Comparison of ENCODE assay signal across 16 cellular contexts in genomic region chr10:78465456-78465855, GRCh38.
DNase-seq lines count a peak whose midpoint lies in the region; ATAC-seq and TF ChIP-seq lines count a peak whose summit lies in the region.
"Had no signal": no experiment of that assay in that cellular context is flagged by ENCODE, and none has a peak within 500 bp of the region (broad histone marks: within the 10 kb centered on the region; RNA-seq: fewer than 3 reads in every experiment).

No MANE protein-coding gene starts in this region.

- CTCF ChIA-PET in IMR-90 (lab: Yijun Ruan, JAX): no interaction called here

- no peak overlapping the region for H4K5ac ChIP-seq in IMR-90 (ENCODE audit: low read depth, low read length)

- POLR2A ChIA-PET in IMR-90 (lab: Charles Lee; ENCODE audit: unreplicated experiment): no interaction called here

- H3K27me3 ChIP-seq in IMR-90 (ENCODE audit: control insufficient read depth, insufficient read depth, low read length): no peaks in the 10 kb centered on the region
- no peaks in the 10 kb centered on the region for H3K27me3 ChIP-seq in lower lobe of right lung (ENCODE audit: low read depth)
- H3K27me3 ChIP-seq: BE2C, MG63 had no signal

- H3K36me3 ChIP-seq in IMR-90 (ENCODE audit: control insufficient read depth, insufficient read depth, low read length) (no peaks in the 10 kb centered on the region), lower lobe of right lung (no peaks in the 10 kb centered on the region)
- H3K36me3 ChIP-seq: BE2C, MG63 had no signal

- DNase-seq in IMR-90 (no peak), ecto neural progenitor cell (ENCODE audit: low spot score) (peak; percentile 50), nephron progenitor cell (no peak), ureter (ENCODE audit: low spot score) (peak; percentile 26), NCI-H187 treated with DMSO at 0.1 percent for 48 hours (lab: John Stamatoyannopoulos, UW) (no peak), lower lobe of right lung (no peak)
- no peak for DNase-seq in stimulated activated naive CD4-positive, alpha-beta T cell treated with Interleukin-2 at 50 U/mL for 16 hours (lab: John Stamatoyannopoulos, UW)
- DNase-seq: CD4-positive, alpha-beta memory T cell; GF-D8; MG63; NCI-H1092 treated with DMSO at 0.1 percent for 48 hours; NCI-H187; NCI-H2171 treated with DMSO at 0.1 percent for 48 hours; NCI-H510A treated with DMSO at 0.1 percent for 48 hours had no signal

- no peak overlapping the region for H3K27ac ChIP-seq in IMR-90 (ENCODE audit: insufficient read depth, low read length)
- no peak overlapping the region for H3K27ac ChIP-seq in lower lobe of right lung

- no peak overlapping the region for H3K14ac ChIP-seq in IMR-90 (replicated peaks; ENCODE audit: low read depth, low read length)

- peak overlapping the region; percentile 94 for H3K27ac Mint-ChIP-seq in nephron progenitor cell
- H3K27ac Mint-ChIP-seq: CD4-positive, alpha-beta memory T cell had no signal

- no peak overlapping the region for H3K4me3 ChIP-seq in IMR-90 (ENCODE audit: insufficient read depth, low read depth, low read length)
- H3K4me3 ChIP-seq in lower lobe of right lung: no peak overlapping the region
- H3K4me3 ChIP-seq: MG63 had no signal

- dilution Hi-C loops in IMR-90 (cut with HindIII; ENCODE audit: low sequenced_read_pairs, unreplicated experiment): no loop called here

- H2AFZ ChIP-seq in IMR-90 (replicated peaks; ENCODE audit: low read length, poor library complexity): no peak overlapping the region

- intact Hi-C loops in IMR-90 (cut with micrococcal nuclease): no loop called here
- intact Hi-C loops in lower lobe of right lung (cut with DNase I): no loop called here

- no peak overlapping the region for H3K4ac ChIP-seq in IMR-90 (ENCODE audit: low read depth, low read length)

- H2AK5ac ChIP-seq in IMR-90 (ENCODE audit: low read depth, low read length): 0 out of 2 replicates have a peak overlapping the region, but pooled peaks have one; percentile 57

- TF ChIP-seq CTCF in IMR-90 (conservative IDR thresholded peaks at IDR 0.05; ENCODE audit: low read depth, low read length) (no peak), nephron progenitor cell (IDR thresholded peaks at IDR 0.05) (no peak), lower lobe of right lung (IDR thresholded peaks at IDR 0.05) (no peak)

- peaks cover 22% of the 10 kb centered on the region for H3K9me3 Mint-ChIP-seq in nephron progenitor cell

- no peak overlapping the region for H3K23ac ChIP-seq in IMR-90 (ENCODE audit: low read depth, low read length)

- peak overlapping the region; percentile 48 for H3K4me3 Mint-ChIP-seq in nephron progenitor cell

- H2BK20ac ChIP-seq in IMR-90 (ENCODE audit: low read depth, low read length): no peak overlapping the region

- no peak overlapping the region for H3K9ac ChIP-seq in IMR-90 (ENCODE audit: low read depth, low read length)

- H3K18ac ChIP-seq in IMR-90 (ENCODE audit: low read depth, low read length): no peak overlapping the region

- BruUV-seq in IMR-90 (replicated peaks; lab: Mats Ljungman, UMichigan): no TSS peak

- H2AK9ac ChIP-seq in IMR-90 (replicated peaks; ENCODE audit: low read depth, low read length, poor library complexity): peak overlapping the region; percentile 15

- H3K4me1 Mint-ChIP-seq in nephron progenitor cell: peaks cover 64% of the 10 kb centered on the region
- H3K4me1 Mint-ChIP-seq: CD4-positive, alpha-beta memory T cell had no signal

- no peak overlapping the region for H3K4me2 ChIP-seq in IMR-90 (ENCODE audit: low read depth, low read length)

- no peak for TF ChIP-seq RAD21 in IMR-90 (IDR thresholded peaks at IDR 0.05; ENCODE audit: low read length)

- H3K4me1 ChIP-seq in IMR-90 (ENCODE audit: control insufficient read depth, insufficient read depth, low read length): peaks cover 2% of the 10 kb centered on the region; the same call in 1 of the 2 replicates
- no peaks in the 10 kb centered on the region for H3K4me1 ChIP-seq in lower lobe of right lung

- peaks cover 10% of the 10 kb centered on the region for H3K36me3 Mint-ChIP-seq in nephron progenitor cell (ENCODE audit: low read depth)
- H3K36me3 Mint-ChIP-seq: CD4-positive, alpha-beta memory T cell had no signal

- H3K56ac ChIP-seq in IMR-90 (ENCODE audit: extremely low read depth, insufficient read depth, low read length): no peak overlapping the region

- H2BK120ac ChIP-seq in IMR-90 (ENCODE audit: low read depth, low read length): no peak overlapping the region

- no peak overlapping the region for H4K91ac ChIP-seq in IMR-90 (ENCODE audit: insufficient read depth, low read depth, low read length)

- H3K27me3 Mint-ChIP-seq in nephron progenitor cell (ENCODE audit: low read depth, poor library complexity): peaks cover 2% of the 10 kb centered on the region

- 0 out of 2 replicates have a peak, but pooled peaks cover 4% of the 10 kb centered on the region for H3K9me1 ChIP-seq in IMR-90 (ENCODE audit: insufficient read depth, low read length)

- H3K9me3 ChIP-seq in IMR-90 (ENCODE audit: control insufficient read depth, insufficient read depth, low read length) (no peaks in the 10 kb centered on the region), lower lobe of right lung (no peaks in the 10 kb centered on the region)
- H3K9me3 ChIP-seq: BE2C, MG63 had no signal

- no peak for ATAC-seq in IMR-90 (ENCODE audit: low read depth)
- no peak for ATAC-seq in lower lobe of right lung
- ATAC-seq: HepG2 had no signal

- no peaks in the 10 kb centered on the region for H4K20me1 ChIP-seq in IMR-90 (ENCODE audit: insufficient read depth, low read length)

- no peaks in the 10 kb centered on the region for H3K79me1 ChIP-seq in IMR-90 (ENCODE audit: low read depth in 1 of 2, low read length in 2 of 2)

- TF ChIP-seq POLR2A in IMR-90 (IDR thresholded peaks at IDR 0.05; ENCODE audit: low read depth, low read length): no peak

- in situ Hi-C loops in IMR-90 (cut with MboI; ENCODE audit: low sequenced_read_pairs): no loop called here

- H4K8ac ChIP-seq in IMR-90 (ENCODE audit: low read depth in 2 of 2, low read length in 2 of 2): no peak overlapping the region

- no CpG with 5 or more reads among the region's 2 CpGs for WGBS in IMR-90 (ENCODE audit: extremely low coverage in 2 of 2, insufficient read length in 1 of 2), 2 experiments

- H2BK15ac ChIP-seq in IMR-90 (ENCODE audit: low read depth, low read length): no peak overlapping the region

- H2BK5ac ChIP-seq in IMR-90 (ENCODE audit: low read depth, low read length, poor library complexity, severe bottlenecking): no peak overlapping the region

TF ChIP-seq in IMR-90, 13 proteins besides CTCF, POLR2A, EP300 and RAD21:
- TF ChIP-seq SMC3 (IDR thresholded peaks at IDR 0.05; ENCODE audit: low read depth, low read length): no peak

Comparison
In these comparisons a context has a peak if more than half of its experiments do, and no peak if none do; other contexts are left out.
1. DNase-seq: peak in ecto neural progenitor cell (single experiment) and ureter (single experiment); none in IMR-90 (single experiment), nephron progenitor cell (single experiment), stimulated activated naive CD4-positive, alpha-beta T cell treated with Interleukin-2 at 50 U/mL for 16 hours (single experiment), NCI-H187 treated with DMSO at 0.1 percent for 48 hours (single experiment) and lower lobe of right lung (single experiment).